Comparison of ENCODE assay signal across 18 cellular contexts in genomic region chr20:56762401-56762800, GRCh38.
DNase-seq lines count a peak whose midpoint lies in the region; ATAC-seq, FAIRE-seq and TF ChIP-seq lines count a peak whose summit lies in the region.
"Had no signal": no experiment of that assay in that cellular context is flagged by ENCODE, and none has a peak within 500 bp of the region (broad histone marks: within the 10 kb centered on the region; RNA-seq: fewer than 3 reads in every experiment).

No MANE protein-coding gene starts in this region.

- no peak overlapping the region for H3K4ac ChIP-seq in H1 (replicated peaks; ENCODE audit: insufficient read length, low read depth, low read length)

- dilution Hi-C loops in keratinocyte (cut with MboI; ENCODE audit: extremely low pct_ligation_motif_present, low sequenced_read_pairs), result no loop called here

- DNase-seq in HT1080 (ENCODE audit: low read depth) (peak; percentile 50), RWPE1 (ENCODE audit: low spot score) (no peak), H1 (ENCODE audit: low read depth in 1 of 2, low spot score in 2 of 2) (no peak), keratinocyte (ENCODE audit: low read depth, low spot score) (no peak), NCI-H187 (lab: John Stamatoyannopoulos, UW) (no peak), upper lobe of right lung (no peak)
- no peak for DNase-seq in activated naive CD4-positive, alpha-beta T cell treated with anti-CD3 and anti-CD28 coated beads, Interleukin-2, amount 50 U/mL, for 72 hours (ENCODE audit: low spot score in 2 of 2)
- DNase-seq: 8988T; Calu3; CD8-positive, alpha-beta T cell; DMS79 treated with DMSO at 0.1 percent for 48 hours; GF-D8; H7; HFFc6 had no signal

- H3K79me2 ChIP-seq in H1 (ENCODE audit: control insufficient read depth in 1 of 2, insufficient read depth in 2 of 2, low read length in 2 of 2) (no peaks in the 10 kb centered on the region), keratinocyte (ENCODE audit: control insufficient read depth, insufficient read depth, low read length) (no peaks in the 10 kb centered on the region)

- no peak overlapping the region for H3K14ac ChIP-seq in H1 (ENCODE audit: insufficient read length)

- H3K9me3 Mint-ChIP-seq in activated naive CD4-positive, alpha-beta T cell treated with anti-CD3 and anti-CD28 coated beads, Interleukin-2, amount 50 U/mL, for 72 hours, result peaks cover 2 to 3% of the 10 kb centered on the region in 2 donors
- H3K9me3 Mint-ChIP-seq: GM23338 had no signal

- CTCF ChIA-PET in RWPE1 (lab: Yijun Ruan, JAX) (no interaction called here), H1 (lab: Charles Lee; ENCODE audit: partially characterized antibody) (no interaction called here)

- H3K23ac ChIP-seq in H1 (ENCODE audit: insufficient read length), result no peak overlapping the region

- H3K9me3 ChIP-seq in H1 (ENCODE audit: insufficient read depth in 2 of 2, low read depth in 1 of 2, low read length in 1 of 2) (no peaks in the 10 kb centered on the region), keratinocyte (ENCODE audit: control insufficient read depth, low read depth, low read length) (no peaks in the 10 kb centered on the region), upper lobe of right lung (no peaks in the 10 kb centered on the region)
- H3K9me3 ChIP-seq: BLaER1 had no signal

- H3K79me1 ChIP-seq in H1 (ENCODE audit: low read depth, low read length), result no peaks in the 10 kb centered on the region

- peaks cover 6% of the 10 kb centered on the region; the same call in 1 of the 2 replicates for H3K23me2 ChIP-seq in H1 (ENCODE audit: low read depth, low read length)

- peaks cover 0 to 4% of the 10 kb centered on the region in 2 experiments for H4K20me1 ChIP-seq in H1 (replicated peaks in 1 of 2; ENCODE audit: control insufficient read depth in 1 of 2, insufficient read depth in 2 of 2, low read length in 2 of 2)
- no peaks in the 10 kb centered on the region for H4K20me1 ChIP-seq in keratinocyte (ENCODE audit: control insufficient read depth, extremely low read depth, insufficient read depth, low read length)
- H4K20me1 ChIP-seq: BLaER1 had no signal

- H3K4me2 ChIP-seq in H1 (ENCODE audit: insufficient read depth in 1 of 2, low read depth in 2 of 2, low read length in 2 of 2) (no peak overlapping the region), keratinocyte (ENCODE audit: control insufficient read depth, extremely low read depth, insufficient read depth, low read depth, low read length) (peak overlapping the region; percentile 1)
- H3K4me2 ChIP-seq: BLaER1, GM23338 had no signal

- no peaks in the 10 kb centered on the region for H3K36me3 ChIP-seq in H1 (ENCODE audit: control insufficient read depth in 2 of 4, insufficient read depth in 4 of 4, low read length in 3 of 4)
- no peaks in the 10 kb centered on the region for H3K36me3 ChIP-seq in keratinocyte (ENCODE audit: control insufficient read depth in 2 of 2, extremely low read depth in 1 of 2, insufficient read depth in 2 of 2, low read length in 2 of 2)
- no peaks in the 10 kb centered on the region for H3K36me3 ChIP-seq in upper lobe of right lung
- H3K36me3 ChIP-seq: BLaER1 had no signal

- no peak overlapping the region for H2AK5ac ChIP-seq in H1 (ENCODE audit: low read depth, low read length)

- H3K27me3 ChIP-seq in H1 (replicated peaks in 1 of 4; ENCODE audit: control insufficient read depth in 3 of 4, extremely low read depth in 1 of 4, insufficient read depth in 3 of 4, low read length in 3 of 4) (no peaks in the 10 kb centered on the region), keratinocyte (ENCODE audit: control insufficient read depth, extremely low read depth, insufficient read depth, low read length) (no peaks in the 10 kb centered on the region), upper lobe of right lung (no peaks in the 10 kb centered on the region)
- H3K27me3 ChIP-seq: BLaER1 had no signal

- FAIRE-seq in H1 (lab: Jason Lieb, UNC), result no peak
- no peak for FAIRE-seq in keratinocyte (lab: Jason Lieb, UNC)

- H3K27ac ChIP-seq in RWPE1 (peak overlapping the region; percentile 19; the same call in 1 of the 2 replicates), H1 (ENCODE audit: low read depth, low read length) (no peak overlapping the region), keratinocyte (ENCODE audit: control insufficient read depth, insufficient read depth, low read length) (peak overlapping the region; percentile 72), upper lobe of right lung (no peak overlapping the region)
- H3K27ac ChIP-seq: BLaER1, HL-60 had no signal

- TF ChIP-seq RAD21 in H1 (IDR thresholded peaks at IDR 0.05 in 1 of 2, conservative IDR thresholded peaks at IDR 0.05 in 1 of 2; ENCODE audit: low read depth in 2 of 2, low read length in 2 of 2), result no peak

- no peak overlapping the region for H2BK120ac ChIP-seq in H1 (replicated peaks; ENCODE audit: low read depth, low read length)

- no peak overlapping the region for H3K4me3 ChIP-seq in H1 (ENCODE audit: extremely low read depth in 1 of 4, insufficient read depth in 2 of 4, low read depth in 3 of 4, low read length in 4 of 4)
- H3K4me3 ChIP-seq in keratinocyte (ENCODE audit: control insufficient read depth in 2 of 3, extremely low read depth in 1 of 3, insufficient read depth in 2 of 3, low read depth in 1 of 3, low read length in 3 of 3), result no peak overlapping the region
- H3K4me3 ChIP-seq in upper lobe of right lung, result no peak overlapping the region
- H3K4me3 ChIP-seq: BLaER1, GM23338 had no signal

- no peak overlapping the region; the same call in 1 of the 2 replicates for H4K8ac ChIP-seq in H1 (ENCODE audit: extremely low read depth, insufficient read depth, low read length)

- no peak for TF ChIP-seq EP300 in H1 (IDR thresholded peaks at IDR 0.05; ENCODE audit: borderline replicate concordance in 1 of 2, low read depth in 2 of 2, low read length in 2 of 2)

- POLR2A ChIA-PET in RWPE1 (lab: Yijun Ruan, JAX; ENCODE audit: low non-redundant PET) (no interaction called here), H1 (lab: Charles Lee; ENCODE audit: partially characterized antibody) (no interaction called here)

- no peak overlapping the region for H2BK5ac ChIP-seq in H1 (ENCODE audit: low read depth, low read length)

- H3K9ac ChIP-seq in H1 (replicated peaks in 1 of 4; ENCODE audit: extremely low read depth in 1 of 4, low read depth in 3 of 4, low read length in 3 of 4) (no peak overlapping the region), keratinocyte (ENCODE audit: control insufficient read depth, extremely low read depth, insufficient read depth, low read length) (peak overlapping the region; percentile 35)
- H3K9ac ChIP-seq: BLaER1 had no signal

- no peak for TF ChIP-seq POLR2A in H1 (IDR thresholded peaks at IDR 0.05; ENCODE audit: control extremely low read depth in 1 of 2, low read depth in 2 of 2, low read length in 2 of 2)

- H4K91ac ChIP-seq in H1 (replicated peaks; ENCODE audit: insufficient read length, low read length), result no peak overlapping the region

- H3K27ac Mint-ChIP-seq in activated naive CD4-positive, alpha-beta T cell treated with anti-CD3 and anti-CD28 coated beads, Interleukin-2, amount 50 U/mL, for 72 hours, result no peak overlapping the region
- H3K27ac Mint-ChIP-seq: CD8-positive, alpha-beta T cell; GM23338; HFFc6 had no signal

- H2BK12ac ChIP-seq in H1 (ENCODE audit: low read depth, low read length), result 0 out of 2 replicates have a peak overlapping the region, but pooled peaks have one; percentile 50

- no peak overlapping the region for H2AFZ ChIP-seq in H1 (ENCODE audit: low read length)
- no peak overlapping the region for H2AFZ ChIP-seq in keratinocyte (ENCODE audit: control insufficient read depth, low read length)
- H2AFZ ChIP-seq: GM23338 had no signal

- H3K4me1 ChIP-seq in H1 (replicated peaks in 1 of 4; ENCODE audit: control insufficient read depth in 3 of 4, insufficient read depth in 4 of 4, low read length in 3 of 4), result peaks cover 0 to 3% (median 0%) of the 10 kb centered on the region in 4 experiments; a peak in 1 of 7 replicates
- peaks cover 35% of the 10 kb centered on the region for H3K4me1 ChIP-seq in keratinocyte (ENCODE audit: control insufficient read depth, extremely low read depth, insufficient read depth, low read length)
- H3K4me1 ChIP-seq in upper lobe of right lung, result no peaks in the 10 kb centered on the region
- H3K4me1 ChIP-seq: BLaER1 had no signal

- ATAC-seq in activated naive CD4-positive, alpha-beta T cell treated with anti-CD3 and anti-CD28 coated beads, Interleukin-2, amount 50 U/mL, for 72 hours, result no peak
- ATAC-seq in upper lobe of right lung, result no peak
- ATAC-seq: CD8-positive, alpha-beta T cell; GM23338; HCT116 had no signal

- H4K5ac ChIP-seq in H1 (ENCODE audit: insufficient read length, low read depth, low read length), result no peak overlapping the region

- intact Hi-C loops in upper lobe of right lung (cut with DNase I), result no loop called here

- H2BK15ac ChIP-seq in H1 (ENCODE audit: low read length), result no peak overlapping the region

- no peak overlapping the region for H3K18ac ChIP-seq in H1 (ENCODE audit: extremely low read depth, low read length)

- TF ChIP-seq CTCF in RWPE1 (conservative IDR thresholded peaks at IDR 0.05; ENCODE audit: low read depth), result no peak
- no peak for TF ChIP-seq CTCF in H1 (IDR thresholded peaks at IDR 0.05; ENCODE audit: control extremely low read depth in 1 of 3, insufficient read depth in 1 of 3, low read depth in 1 of 3, low read length in 3 of 3)
- no peak for TF ChIP-seq CTCF in keratinocyte (optimal IDR thresholded peaks at IDR 0.05 in 1 of 3, IDR thresholded peaks at IDR 0.05 in 1 of 3, conservative IDR thresholded peaks at IDR 0.05 in 1 of 3; ENCODE audit: extremely low read depth in 1 of 3, insufficient read depth in 2 of 3, low read length in 3 of 3)
- TF ChIP-seq CTCF in upper lobe of right lung (IDR thresholded peaks at IDR 0.05), result no peak

- H3K9me1 ChIP-seq in keratinocyte (ENCODE audit: control insufficient read depth, extremely low read depth, insufficient read depth, low read length), result no peaks in the 10 kb centered on the region

- no peak overlapping the region for H3K56ac ChIP-seq in H1 (replicated peaks; ENCODE audit: insufficient read length, low read depth, low read length)

- WGBS in H1 (ENCODE audit: extremely low coverage in 1 of 2, insufficient coverage in 1 of 2, insufficient read length in 1 of 2, insufficient replicate concordance in 2 of 2, low coverage in 1 of 2, low lambda C conversion rate in 2 of 2, missing lambda C conversion rate in 1 of 2), 2 experiments, result 88% methylated on average over 4 of the region's 4 CpGs; no CpG with 5 or more reads in 1 of the 2 experiments

- H3K36me3 Mint-ChIP-seq in activated naive CD4-positive, alpha-beta T cell treated with anti-CD3 and anti-CD28 coated beads, Interleukin-2, amount 50 U/mL, for 72 hours, result no peaks in the 10 kb centered on the region
- H3K36me3 Mint-ChIP-seq: CD8-positive, alpha-beta T cell had no signal

- H2BK20ac ChIP-seq in H1 (ENCODE audit: low read length), result no peak overlapping the region

TF ChIP-seq in H1, 55 proteins besides CTCF, POLR2A, EP300 and RAD21 (continues in another document):
- TF ChIP-seq SP2 (IDR thresholded peaks at IDR 0.05; ENCODE audit: low read length) (no peak), SUZ12 (IDR thresholded peaks at IDR 0.05; ENCODE audit: low read length) (no peak), BCL11A (IDR thresholded peaks at IDR 0.05; ENCODE audit: low read depth in 2 of 2, low read length in 2 of 2) (no peak)

Comparison
In these comparisons a context has a peak if more than half of its experiments do, and no peak if none do; other contexts are left out.
1. H3K27ac ChIP-seq: peak in RWPE1 (single experiment) and keratinocyte (single experiment); none in H1 (single experiment) and upper lobe of right lung (single experiment).